1 cellular context compared by ENCODE assay signal in the genomic region with DNA sequence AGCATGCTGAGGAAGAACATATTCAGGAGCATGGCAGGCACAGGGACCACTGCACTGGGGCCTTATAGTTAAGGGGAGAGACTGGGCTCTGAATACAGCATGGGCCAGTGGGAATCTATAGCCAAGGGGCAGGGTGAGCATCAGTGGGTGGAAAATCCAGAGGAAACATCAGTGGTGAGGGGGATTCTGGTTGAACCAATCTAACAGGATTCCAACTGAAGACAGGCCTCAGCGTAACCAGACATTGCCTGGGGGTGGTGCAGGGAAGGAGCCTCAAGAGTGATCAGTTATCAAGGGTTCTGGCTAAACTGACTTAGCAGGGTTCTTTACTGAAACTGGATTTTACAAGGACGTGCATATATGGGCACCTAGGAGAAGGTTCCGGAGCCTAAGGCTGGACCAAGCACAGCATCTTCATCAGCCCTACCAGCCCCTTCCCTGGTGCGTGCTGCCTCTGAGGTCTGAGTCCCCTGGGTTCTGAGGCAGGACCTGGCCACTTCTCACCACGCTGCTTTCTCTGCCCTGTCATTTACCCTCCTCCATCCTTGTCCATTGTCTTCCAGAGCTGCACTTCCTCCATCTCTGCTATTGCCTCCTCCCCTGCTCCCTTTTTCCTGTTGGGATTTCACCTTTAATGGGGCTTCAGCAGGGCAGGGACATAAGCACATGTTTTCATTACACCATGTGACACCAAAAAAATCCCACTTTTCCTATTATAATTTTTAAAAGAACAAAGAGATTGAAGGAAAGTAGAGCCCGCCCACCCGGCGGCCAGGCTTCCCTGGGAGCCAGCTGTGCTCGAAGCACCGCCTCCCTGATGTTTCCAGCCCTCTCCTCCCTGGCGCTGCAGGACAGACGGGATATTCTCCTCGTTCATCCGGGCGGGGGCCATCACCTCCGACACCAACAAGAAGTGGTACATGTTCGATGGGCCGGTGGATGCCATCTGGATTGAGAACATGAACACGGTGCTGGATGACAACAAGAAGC.
TF ChIP-seq lines count a peak whose summit lies in the region.

No MANE protein-coding gene starts in this region.

TF ChIP-seq in GM23338, 12 proteins besides CTCF, POLR2A, EP300 and RAD21:
- no peak for TF ChIP-seq ZNF114 (CRISPR knock-in tag; IDR thresholded peaks at IDR 0.05)
- TF ChIP-seq, protein P1, sequence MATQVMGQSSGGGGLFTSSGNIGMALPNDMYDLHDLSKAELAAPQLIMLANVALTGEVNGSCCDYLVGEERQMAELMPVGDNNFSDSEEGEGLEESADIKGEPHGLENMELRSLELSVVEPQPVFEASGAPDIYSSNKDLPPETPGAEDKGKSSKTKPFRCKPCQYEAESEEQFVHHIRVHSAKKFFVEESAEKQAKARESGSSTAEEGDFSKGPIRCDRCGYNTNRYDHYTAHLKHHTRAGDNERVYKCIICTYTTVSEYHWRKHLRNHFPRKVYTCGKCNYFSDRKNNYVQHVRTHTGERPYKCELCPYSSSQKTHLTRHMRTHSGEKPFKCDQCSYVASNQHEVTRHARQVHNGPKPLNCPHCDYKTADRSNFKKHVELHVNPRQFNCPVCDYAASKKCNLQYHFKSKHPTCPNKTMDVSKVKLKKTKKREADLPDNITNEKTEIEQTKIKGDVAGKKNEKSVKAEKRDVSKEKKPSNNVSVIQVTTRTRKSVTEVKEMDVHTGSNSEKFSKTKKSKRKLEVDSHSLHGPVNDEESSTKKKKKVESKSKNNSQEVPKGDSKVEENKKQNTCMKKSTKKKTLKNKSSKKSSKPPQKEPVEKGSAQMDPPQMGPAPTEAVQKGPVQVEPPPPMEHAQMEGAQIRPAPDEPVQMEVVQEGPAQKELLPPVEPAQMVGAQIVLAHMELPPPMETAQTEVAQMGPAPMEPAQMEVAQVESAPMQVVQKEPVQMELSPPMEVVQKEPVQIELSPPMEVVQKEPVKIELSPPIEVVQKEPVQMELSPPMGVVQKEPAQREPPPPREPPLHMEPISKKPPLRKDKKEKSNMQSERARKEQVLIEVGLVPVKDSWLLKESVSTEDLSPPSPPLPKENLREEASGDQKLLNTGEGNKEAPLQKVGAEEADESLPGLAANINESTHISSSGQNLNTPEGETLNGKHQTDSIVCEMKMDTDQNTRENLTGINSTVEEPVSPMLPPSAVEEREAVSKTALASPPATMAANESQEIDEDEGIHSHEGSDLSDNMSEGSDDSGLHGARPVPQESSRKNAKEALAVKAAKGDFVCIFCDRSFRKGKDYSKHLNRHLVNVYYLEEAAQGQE (IDR thresholded peaks at IDR 0.05; ENCODE audit: unreplicated experiment), result no peak
- TF ChIP-seq STAT1 (IDR thresholded peaks at IDR 0.05; ENCODE audit: unreplicated experiment), result no peak
- no peak for TF ChIP-seq POLR2AphosphoS5 (IDR thresholded peaks at IDR 0.05; ENCODE audit: low read depth)
- TF ChIP-seq NANOG (IDR thresholded peaks at IDR 0.05; ENCODE audit: borderline replicate concordance), result no peak
TF ChIP-seq in GM23338: peak in this region for 0.
